Comparison of ENCODE assay signal across 20 cellular contexts in the genomic region with DNA sequence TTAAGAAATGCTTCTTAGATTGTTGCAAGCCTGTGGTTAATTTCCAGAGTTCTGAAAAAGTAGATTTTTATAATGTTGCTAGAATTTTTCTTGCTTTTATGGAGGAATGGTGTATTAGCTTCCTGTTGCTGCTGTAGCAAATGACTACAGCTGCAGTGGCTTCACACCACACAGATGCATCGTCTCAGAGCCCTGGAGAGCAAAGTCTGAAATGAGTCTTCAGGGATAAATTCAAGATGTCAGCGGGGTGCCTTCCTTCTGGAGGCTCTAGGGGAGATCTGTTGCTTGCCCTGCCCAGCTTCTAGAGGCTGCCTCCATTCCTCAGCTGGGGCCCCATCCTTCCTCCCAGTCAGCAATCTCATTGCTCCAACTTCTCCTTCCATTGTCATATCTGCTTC.
"Had no signal": no experiment of that assay in that cellular context is flagged by ENCODE, and none has a peak within 500 bp of the region (broad histone marks: within the 10 kb centered on the region; RNA-seq: fewer than 3 reads in every experiment).

No MANE protein-coding gene starts in this region.

- H3K4me1 ChIP-seq: foreskin keratinocyte, left ventricle myocardium inferior, lower lobe of right lung, neural progenitor cell, right atrium auricular region, sigmoid colon, testis, tibial nerve had no signal

- H3K36me3 ChIP-seq: left ventricle myocardium inferior, lower lobe of right lung, neural progenitor cell, ovary, right atrium auricular region, sigmoid colon, tibial nerve had no signal

- H2AFZ ChIP-seq: hepatocyte, neural progenitor cell had no signal

- H3K9ac ChIP-seq: neural progenitor cell had no signal

- H3K27ac ChIP-seq: foreskin keratinocyte, hepatocyte, left ventricle myocardium inferior, lower lobe of right lung, neural progenitor cell, ovary, right atrium auricular region, sigmoid colon, skin epidermis, testis, tibial nerve had no signal

- DNase-seq: effector memory CD8-positive, alpha-beta T cell; foreskin keratinocyte; head of caudate nucleus; kidney; left cardiac atrium; left ventricle myocardium inferior; lower lobe of right lung; nucleus accumbens; ovary; sigmoid colon; stimulated activated CD4-positive, alpha-beta T cell treated with anti-CD3 and anti-CD28 coated beads, Interleukin-4, amount 100 ng/mL, for 4 hours; stimulated activated naive B cell treated with anti-CD40 and anti-IgM and Interleukin-4, amounts not matched to agents 10 μg/mL and 1 μg/mL and 100 μg/mL, for 72 hours; stimulated activated naive CD8-positive, alpha-beta T cell treated with anti-CD3 and anti-CD28 coated beads, Interleukin-15, amount 100 ng/mL, for 72 hours; testis had no signal

- H3K9me3 ChIP-seq: left ventricle myocardium inferior, lower lobe of right lung, ovary, right atrium auricular region, sigmoid colon, testis, tibial nerve had no signal

- H3K79me2 ChIP-seq: hepatocyte had no signal

- H3K27me3 ChIP-seq: foreskin keratinocyte, hepatocyte, neural progenitor cell, ovary, right atrium auricular region, sigmoid colon, testis, tibial nerve had no signal

- ATAC-seq: effector memory CD8-positive, alpha-beta T cell; foreskin keratinocyte; left cardiac atrium; lower lobe of right lung; natural killer cell treated with Interleukin-12 subunit alpha and Interleukin-12 subunit beta and Interleukin-15 and Interleukin-18, amount 100 ng/mL, for 72 hours; stimulated activated naive B cell treated with anti-CD40 and anti-IgM and Interleukin-4, amounts not matched to agents 10 μg/mL and 1 μg/mL and 100 μg/mL, for 72 hours; stimulated activated naive CD8-positive, alpha-beta T cell treated with anti-CD3 and anti-CD28 coated beads, Interleukin-15, amount 100 ng/mL, for 72 hours had no signal

- H3K4me2 ChIP-seq: hepatocyte, neural progenitor cell had no signal

- H3K4me3 ChIP-seq: hepatocyte, left ventricle myocardium inferior, lower lobe of right lung, neural progenitor cell, ovary, right atrium auricular region, sigmoid colon, skin epidermis, testis, tibial nerve had no signal
